In genomic region chr6:30061766-30062458, GRCh38 we compare ENCODE assay signal across 1 cellular context.
TF ChIP-seq lines count a peak whose summit lies in the region.

No MANE protein-coding gene starts in this region.

TF ChIP-seq in HCT116, 20 proteins besides CTCF, POLR2A, EP300 and RAD21 (continued from another document):
- TF ChIP-seq, protein P1, sequence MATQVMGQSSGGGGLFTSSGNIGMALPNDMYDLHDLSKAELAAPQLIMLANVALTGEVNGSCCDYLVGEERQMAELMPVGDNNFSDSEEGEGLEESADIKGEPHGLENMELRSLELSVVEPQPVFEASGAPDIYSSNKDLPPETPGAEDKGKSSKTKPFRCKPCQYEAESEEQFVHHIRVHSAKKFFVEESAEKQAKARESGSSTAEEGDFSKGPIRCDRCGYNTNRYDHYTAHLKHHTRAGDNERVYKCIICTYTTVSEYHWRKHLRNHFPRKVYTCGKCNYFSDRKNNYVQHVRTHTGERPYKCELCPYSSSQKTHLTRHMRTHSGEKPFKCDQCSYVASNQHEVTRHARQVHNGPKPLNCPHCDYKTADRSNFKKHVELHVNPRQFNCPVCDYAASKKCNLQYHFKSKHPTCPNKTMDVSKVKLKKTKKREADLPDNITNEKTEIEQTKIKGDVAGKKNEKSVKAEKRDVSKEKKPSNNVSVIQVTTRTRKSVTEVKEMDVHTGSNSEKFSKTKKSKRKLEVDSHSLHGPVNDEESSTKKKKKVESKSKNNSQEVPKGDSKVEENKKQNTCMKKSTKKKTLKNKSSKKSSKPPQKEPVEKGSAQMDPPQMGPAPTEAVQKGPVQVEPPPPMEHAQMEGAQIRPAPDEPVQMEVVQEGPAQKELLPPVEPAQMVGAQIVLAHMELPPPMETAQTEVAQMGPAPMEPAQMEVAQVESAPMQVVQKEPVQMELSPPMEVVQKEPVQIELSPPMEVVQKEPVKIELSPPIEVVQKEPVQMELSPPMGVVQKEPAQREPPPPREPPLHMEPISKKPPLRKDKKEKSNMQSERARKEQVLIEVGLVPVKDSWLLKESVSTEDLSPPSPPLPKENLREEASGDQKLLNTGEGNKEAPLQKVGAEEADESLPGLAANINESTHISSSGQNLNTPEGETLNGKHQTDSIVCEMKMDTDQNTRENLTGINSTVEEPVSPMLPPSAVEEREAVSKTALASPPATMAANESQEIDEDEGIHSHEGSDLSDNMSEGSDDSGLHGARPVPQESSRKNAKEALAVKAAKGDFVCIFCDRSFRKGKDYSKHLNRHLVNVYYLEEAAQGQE (IDR thresholded peaks at IDR 0.05; ENCODE audit: low read depth): no peak
- no peak for TF ChIP-seq CEBPB (IDR thresholded peaks at IDR 0.05; ENCODE audit: low read depth)
- TF ChIP-seq EGR1 (IDR thresholded peaks at IDR 0.05; ENCODE audit: low read depth): no peak
- TF ChIP-seq JUND (IDR thresholded peaks at IDR 0.05): no peak
- no peak for TF ChIP-seq SRF (IDR thresholded peaks at IDR 0.05; ENCODE audit: low read depth)
- TF ChIP-seq ELF1 (IDR thresholded peaks at IDR 0.05; ENCODE audit: borderline replicate concordance, low read depth): no peak
